33 cellular contexts compared by ENCODE assay signal in the genomic region with DNA sequence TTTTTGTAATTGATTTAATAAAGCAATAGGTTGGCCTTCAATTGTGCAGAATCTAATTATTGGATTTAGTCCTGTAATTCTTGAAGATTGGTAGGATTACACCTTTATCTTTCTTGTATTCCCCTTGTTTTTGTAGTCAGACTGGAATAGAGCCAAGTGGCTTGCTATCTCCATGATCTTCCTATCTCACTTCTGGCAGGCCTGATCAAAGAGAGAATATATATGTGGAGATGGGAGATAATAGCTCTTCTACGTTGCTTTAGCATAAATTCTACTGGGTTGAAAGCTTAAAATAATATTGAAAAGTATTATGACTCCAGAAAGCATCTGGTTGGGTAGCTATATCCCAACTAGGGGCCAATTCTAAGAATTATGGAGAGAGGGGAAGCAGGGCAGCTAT. TPM values are rescaled to one million over a fixed set of nuclear protein-coding genes. Genes with fewer than 3 reads are reported as not detected.
"Had no signal": no experiment of that assay in that cellular context is flagged by ENCODE, and none has a peak within 500 bp of the region (broad histone marks: within the 10 kb centered on the region; RNA-seq: fewer than 3 reads in every experiment).

No MANE protein-coding gene starts in this region.

- H3K4me3 ChIP-seq: coronary artery, esophagus squamous epithelium, heart right ventricle, left lung, ovary, psoas muscle, sigmoid colon, testis, tibial artery had no signal

- H3K9me3 ChIP-seq: esophagus squamous epithelium, heart right ventricle, left lung, ovary, psoas muscle, sigmoid colon, testis, tibial artery had no signal

- H3K27me3 ChIP-seq: esophagus squamous epithelium, heart right ventricle, left lung, ovary, sigmoid colon, testis, tibial artery had no signal

- H3K9me3 Mint-ChIP-seq: naive thymus-derived CD8-positive, alpha-beta T cell had no signal

- ATAC-seq: heart right ventricle; left cardiac atrium; left lung; naive thymus-derived CD8-positive, alpha-beta T cell; psoas muscle; right cardiac atrium; stimulated activated memory B cell treated with anti-CD40 and anti-IgM and Interleukin-4, amounts not matched to agents 10 μg/mL and 1 μg/mL and 100 μg/mL, for 72 hours; stimulated activated naive CD8-positive, alpha-beta T cell treated with anti-CD3 and anti-CD28 coated beads, Interleukin-15, Interleukin-2, amounts not matched to agents 100 U/mL and 50 U/mL, for 24 hours had no signal

- H3K27me3 Mint-ChIP-seq: naive thymus-derived CD8-positive, alpha-beta T cell; stimulated activated memory B cell treated with anti-CD40 and anti-IgM and Interleukin-4, amounts not matched to agents 10 μg/mL and 1 μg/mL and 100 μg/mL, for 72 hours; type B pancreatic cell had no signal

- DNase-seq: dermis blood vessel endothelial cell; effector memory CD4-positive, alpha-beta T cell; esophagus squamous epithelium; foreskin melanocyte; glutamatergic neuron; heart right ventricle; hippocampal formation; left cardiac atrium; left lung; mesenchymal stem cell; naive thymus-derived CD8-positive, alpha-beta T cell; nephron progenitor cell; nucleus accumbens; ovary; posterior cingulate gyrus; psoas muscle; right cardiac atrium; sigmoid colon; stimulated activated CD4-positive, alpha-beta T cell treated with anti-CD3 and anti-CD28 coated beads, Interleukin-2, amount 100 ng/mL, for 24 hours; stimulated activated CD4-positive, alpha-beta T cell treated with anti-CD3 and anti-CD28 coated beads, Interleukin-4, amount 100 ng/mL, for 24 hours; stimulated activated naive CD8-positive, alpha-beta T cell treated with anti-CD3 and anti-CD28 coated beads, Interleukin-15, Interleukin-2, amounts not matched to agents 100 U/mL and 50 U/mL, for 24 hours; substantia nigra; testis; tibial artery had no signal

- H3K27ac Mint-ChIP-seq: naive thymus-derived CD8-positive, alpha-beta T cell; nephron progenitor cell; stimulated activated memory B cell treated with anti-CD40 and anti-IgM and Interleukin-4, amounts not matched to agents 10 μg/mL and 1 μg/mL and 100 μg/mL, for 72 hours; type B pancreatic cell had no signal

- H3K36me3 ChIP-seq: esophagus squamous epithelium, heart right ventricle, left lung, ovary, sigmoid colon, tibial artery had no signal

- H3K4me3 Mint-ChIP-seq: naive thymus-derived CD8-positive, alpha-beta T cell; nephron progenitor cell; stimulated activated memory B cell treated with anti-CD40 and anti-IgM and Interleukin-4, amounts not matched to agents 10 μg/mL and 1 μg/mL and 100 μg/mL, for 72 hours; type B pancreatic cell had no signal

- H3K27ac ChIP-seq: coronary artery, esophagus squamous epithelium, heart right ventricle, left lung, ovary, psoas muscle, sigmoid colon, testis, tibial artery had no signal

- H3K4me1 ChIP-seq: esophagus squamous epithelium, heart right ventricle, left lung, psoas muscle, sigmoid colon, testis, tibial artery had no signal

- H3K36me3 Mint-ChIP-seq: type B pancreatic cell had no signal

RNA-seq across cellular contexts. Expression of gene HHLA2, which starts 57.3 kb away (rescaled TPM):
- total RNA-seq: endothelial cell of umbilical vein, esophagus squamous epithelium, heart right ventricle, left cardiac atrium, lower leg skin, lung microvascular endothelial cell, myocyte, psoas muscle, right cardiac atrium, skeletal muscle tissue, urinary bladder had no signal
- polyA plus RNA-seq: endothelial cell of umbilical vein, heart right ventricle, right cardiac atrium, urinary bladder had no signal
